10 cellular contexts compared by ENCODE assay signal in the genomic region with DNA sequence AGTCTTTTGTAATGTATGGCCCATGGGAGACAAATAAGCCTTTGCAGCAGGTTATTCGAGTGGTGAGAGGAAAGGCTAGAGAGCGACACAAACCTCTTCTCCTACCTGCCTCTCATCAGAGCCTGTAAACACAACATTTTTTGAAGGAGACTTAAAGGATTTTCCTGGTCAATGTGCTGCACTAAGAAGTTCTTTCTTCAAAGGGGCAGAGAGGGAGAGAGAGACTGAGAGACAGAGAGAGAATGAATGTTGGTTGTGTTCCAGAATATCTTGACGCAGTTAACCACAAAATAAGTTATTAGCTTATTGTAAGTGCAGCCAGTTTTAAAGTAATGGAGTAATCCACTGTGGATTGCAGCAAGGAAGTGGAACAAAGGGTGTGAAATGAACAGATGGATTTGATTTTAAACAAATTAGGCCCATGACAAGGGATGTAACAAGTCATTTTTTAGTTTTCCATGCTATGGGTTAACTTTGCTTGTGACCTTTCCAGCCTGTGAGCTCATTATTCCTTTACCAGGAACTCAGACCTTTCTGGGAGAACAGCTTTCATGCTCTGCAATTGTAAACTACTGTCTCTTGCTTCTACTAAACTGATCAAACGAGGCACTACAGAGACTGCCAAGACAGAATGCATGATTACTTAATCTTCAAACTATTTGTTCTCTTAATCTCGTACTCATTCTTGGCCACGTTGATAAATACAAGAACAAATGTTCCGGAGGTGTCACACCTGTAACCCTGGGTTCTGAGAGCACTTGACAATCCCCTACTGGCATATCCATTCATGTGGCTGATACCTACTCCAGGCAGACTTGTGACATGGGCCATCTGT.
DNase-seq lines count a peak whose midpoint lies in the region; ATAC-seq and TF ChIP-seq lines count a peak whose summit lies in the region.
"Had no signal": no experiment of that assay in that cellular context is flagged by ENCODE, and none has a peak within 500 bp of the region (broad histone marks: within the 10 kb centered on the region; RNA-seq: fewer than 3 reads in every experiment).

No MANE protein-coding gene starts in this region.

- H3K27me3 ChIP-seq in aorta (ENCODE audit: control insufficient read depth in 1 of 2, insufficient read depth in 2 of 2, low read length in 1 of 2), result no peaks in the 10 kb centered on the region

- WGBS in aorta, 2 donors, result 22 to 31% methylated on average over 7 of the region's 7 CpGs

- H3K27ac ChIP-seq in aorta (ENCODE audit: low read depth in 1 of 2, low read length in 2 of 2), result peak overlapping the region in 1 of 2 donors; percentile 3

- H3K4me3 ChIP-seq in epithelial cell of esophagus (ENCODE audit: low read length) (no peak overlapping the region), mucosa of descending colon (no peak overlapping the region), aorta (ENCODE audit: low read length in 2 of 2) (no peak overlapping the region)

- no peak for TF ChIP-seq CTCF in epithelial cell of esophagus (IDR thresholded peaks at IDR 0.05; ENCODE audit: insufficient read depth, low read depth, low read length, missing control alignments)
- no peak for TF ChIP-seq CTCF in mucosa of descending colon (IDR thresholded peaks at IDR 0.05)

- H3K4me1 ChIP-seq in mucosa of descending colon (ENCODE audit: low read depth), result no peaks in the 10 kb centered on the region
- H3K4me1 ChIP-seq in aorta (ENCODE audit: control insufficient read depth in 1 of 2, insufficient read depth in 2 of 2, low read length in 2 of 2), result peaks cover 0 to 7% of the 10 kb centered on the region in 2 donors

- intact Hi-C loops in Right ventricle myocardium inferior (cut with DNase I) (no loop called here), cardiac septum (cut with DNase I) (loop anchor here (2.0 kb wide), 1 partner anchor 55 kb away; no protein-coding TSS in a partner anchor), mucosa of descending colon (cut with DNase I, micrococcal nuclease) (no loop called here), aorta (cut with DNase I) (no loop called here)

- DNase-seq in Right ventricle myocardium inferior (ENCODE audit: missing footprints) (no peak), cardiac septum (ENCODE audit: low spot score) (no peak), epithelial cell of esophagus (ENCODE audit: low read depth) (peak; percentile 46), mucosa of descending colon (no peak), aorta (no peak), iPS-NIHi7 (ENCODE audit: extremely low spot score) (no peak), NK-92 (lab: John Stamatoyannopoulos, UW; ENCODE audit: unreplicated experiment) (no peak)
- DNase-seq: immature natural killer cell, NCI-H2107 had no signal

- H3K9me3 ChIP-seq in mucosa of descending colon (no peaks in the 10 kb centered on the region), aorta (ENCODE audit: control insufficient read depth, low read length) (no peaks in the 10 kb centered on the region)

- ATAC-seq in Right ventricle myocardium inferior, result peak; percentile 83
- ATAC-seq in mucosa of descending colon, result peak; percentile 55
- ATAC-seq in aorta (ENCODE audit: low FRiP score), result peak; percentile 86
- no peak for ATAC-seq in GM19452 (IDR thresholded peaks at IDR 0.05; ENCODE audit: unreplicated experiment)

- H3K36me3 ChIP-seq in mucosa of descending colon (ENCODE audit: low read depth) (no peaks in the 10 kb centered on the region), aorta (ENCODE audit: control insufficient read depth in 1 of 2, insufficient read depth in 2 of 2, low read length in 1 of 2) (no peaks in the 10 kb centered on the region)
